1 cellular context compared by ENCODE assay signal in the genomic region with DNA sequence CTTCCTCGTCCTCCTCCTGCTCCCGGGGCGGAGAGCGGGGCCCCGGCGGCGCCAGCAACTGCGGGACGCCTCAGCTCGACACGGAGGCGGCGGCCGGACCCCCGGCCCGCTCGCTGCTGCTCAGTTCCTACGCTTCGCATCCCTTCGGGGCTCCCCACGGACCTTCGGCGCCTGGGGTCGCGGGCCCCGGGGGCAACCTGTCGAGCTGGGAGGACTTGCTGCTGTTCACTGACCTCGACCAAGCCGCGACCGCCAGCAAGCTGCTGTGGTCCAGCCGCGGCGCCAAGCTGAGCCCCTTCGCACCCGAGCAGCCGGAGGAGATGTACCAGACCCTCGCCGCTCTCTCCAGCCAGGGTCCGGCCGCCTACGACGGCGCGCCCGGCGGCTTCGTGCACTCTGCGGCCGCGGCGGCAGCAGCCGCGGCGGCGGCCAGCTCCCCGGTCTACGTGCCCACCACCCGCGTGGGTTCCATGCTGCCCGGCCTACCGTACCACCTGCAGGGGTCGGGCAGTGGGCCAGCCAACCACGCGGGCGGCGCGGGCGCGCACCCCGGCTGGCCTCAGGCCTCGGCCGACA.
TF ChIP-seq lines count a peak whose summit lies in the region.

No MANE protein-coding gene starts in this region.

TF ChIP-seq in WTC11, 78 proteins besides CTCF, POLR2A, EP300 and RAD21 (continued from another document):
- no peak for TF ChIP-seq MLX (CRISPR knock-in tag; IDR thresholded peaks at IDR 0.05)
- TF ChIP-seq, protein P1, sequence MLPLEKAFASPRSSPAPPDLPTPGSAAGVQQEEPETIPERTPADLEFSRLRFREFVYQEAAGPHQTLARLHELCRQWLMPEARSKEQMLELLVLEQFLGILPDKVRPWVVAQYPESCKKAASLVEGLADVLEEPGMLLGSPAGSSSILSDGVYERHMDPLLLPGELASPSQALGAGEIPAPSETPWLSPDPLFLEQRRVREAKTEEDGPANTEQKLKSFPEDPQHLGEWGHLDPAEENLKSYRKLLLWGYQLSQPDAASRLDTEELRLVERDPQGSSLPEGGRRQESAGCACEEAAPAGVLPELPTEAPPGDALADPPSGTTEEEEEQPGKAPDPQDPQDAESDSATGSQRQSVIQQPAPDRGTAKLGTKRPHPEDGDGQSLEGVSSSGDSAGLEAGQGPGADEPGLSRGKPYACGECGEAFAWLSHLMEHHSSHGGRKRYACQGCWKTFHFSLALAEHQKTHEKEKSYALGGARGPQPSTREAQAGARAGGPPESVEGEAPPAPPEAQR (CRISPR knock-in tag; IDR thresholded peaks at IDR 0.05), result no peak
- TF ChIP-seq EMX1 (CRISPR knock-in tag; IDR thresholded peaks at IDR 0.05), result no peak
- no peak for TF ChIP-seq CDX4 (CRISPR knock-in tag; IDR thresholded peaks at IDR 0.05; ENCODE audit: borderline replicate concordance)
- TF ChIP-seq MYBL2 (CRISPR knock-in tag; IDR thresholded peaks at IDR 0.05), result no peak
- TF ChIP-seq ZNF232 (CRISPR knock-in tag; IDR thresholded peaks at IDR 0.05), result no peak
TF ChIP-seq in WTC11: peak in this region for 0.
